In genomic region chr4:6594341-6594740, GRCh38 we compare ENCODE assay signal across 1 cellular context.
TF ChIP-seq lines count a peak whose summit lies in the region.

No MANE protein-coding gene starts in this region.

TF ChIP-seq in H1, 55 proteins besides CTCF, POLR2A, EP300 and RAD21:
- TF ChIP-seq TBP (IDR thresholded peaks at IDR 0.05; ENCODE audit: low read depth, low read length) (no peak), KDM1A (IDR thresholded peaks at IDR 0.05; ENCODE audit: borderline replicate concordance, low read length) (no peak), TCF12 (IDR thresholded peaks at IDR 0.05; ENCODE audit: low read depth, low read length) (no peak), FOSL1 (IDR thresholded peaks at IDR 0.05; ENCODE audit: insufficient read depth, low read depth, low read length) (no peak)
TF ChIP-seq in H1: peak in this region for 0.
